ENCODE assay signal across 9 cellular contexts in genomic region chr4:48003568-48003967, GRCh38. TPM values are rescaled to one million over a fixed set of nuclear protein-coding genes. Genes with fewer than 3 reads are reported as not detected.
DNase-seq lines count a peak whose midpoint lies in the region; ATAC-seq, FAIRE-seq and TF ChIP-seq lines count a peak whose summit lies in the region.
"Not testable (repeated sequence)": the region's sequence is repeated elsewhere in the genome, so short reads cannot be mapped to it uniquely, and the experiment has no call there.
"Had no signal": no experiment of that assay in that cellular context is flagged by ENCODE, and none has a peak within 500 bp of the region (broad histone marks: within the 10 kb centered on the region; RNA-seq: fewer than 3 reads in every experiment).

No MANE protein-coding gene starts in this region.

- CTCF ChIA-PET in OCI-LY7 (lab: Charles Lee; ENCODE audit: unreplicated experiment): not testable (repeated sequence)

- H3K4me2 ChIP-seq in Karpas-422 (ENCODE audit: low read depth, low read length, poor library complexity, severe bottlenecking); OCI-LY7 (ENCODE audit: low read length): not testable (repeated sequence)

- DNase-seq in DMS53 treated with DMSO at 0.1 percent for 48 hours (lab: John Stamatoyannopoulos, UW; ENCODE audit: unreplicated experiment): peak; percentile 78
- peak; percentile 61 for DNase-seq in Karpas-422
- peak; percentile 39 for DNase-seq in OCI-LY7 (ENCODE audit: low spot score)
- peak; percentile 55 to 64 for DNase-seq in activated CD4-positive, alpha-beta T cell treated with anti-CD3 and anti-CD28 coated beads, Interleukin-2, amount 50 U/mL, for 48 hours
- peak in 1 of 2 donors; percentile 50 for DNase-seq in cardiac muscle cell (ENCODE audit: low read depth in 1 of 2, low spot score in 1 of 2)
- DNase-seq in pancreas: peak in 4 of 6 donors; percentile 22 to 37 (median 32)
- DNase-seq in thoracic aorta (ENCODE audit: low spot score): not testable (repeated sequence)

- peak; percentile 71 for TF ChIP-seq CTCF in OCI-LY7 (conservative IDR thresholded peaks at IDR 0.05; ENCODE audit: low read length)
- TF ChIP-seq CTCF in brain (conservative IDR thresholded peaks at IDR 0.05): peak; percentile 45 to 46
- peak; percentile 59 for TF ChIP-seq CTCF in cardiac muscle cell (IDR thresholded peaks at IDR 0.05; ENCODE audit: low read depth, low read length)
- peak in 2 of 4 donors; percentile 7 to 28 for TF ChIP-seq CTCF in pancreas (IDR thresholded peaks at IDR 0.05)
- TF ChIP-seq CTCF in thoracic aorta (IDR thresholded peaks at IDR 0.05): peak; percentile 50

- H3K27me3 ChIP-seq in Karpas-422 (ENCODE audit: low read length); cardiac muscle cell; pancreas; thoracic aorta (replicated peaks; ENCODE audit: insufficient read depth): not testable (repeated sequence)

- FAIRE-seq in pancreas (lab: Jason Lieb, UNC): not testable (repeated sequence)

- H3K9me2 ChIP-seq in Karpas-422 (replicated peaks; ENCODE audit: insufficient read depth, low read length); OCI-LY7 (ENCODE audit: insufficient read depth, low read length): not testable (repeated sequence)

- not testable (repeated sequence) for H4K20me1 ChIP-seq in Karpas-422 (ENCODE audit: insufficient read depth, low read depth, low read length); OCI-LY7 (ENCODE audit: insufficient read depth, low read length)

- not testable (repeated sequence) for H3K4me1 ChIP-seq in Karpas-422 (ENCODE audit: low read length); OCI-LY7 (ENCODE audit: insufficient read depth, low read length, poor library complexity, severe bottlenecking); cardiac muscle cell (ENCODE audit: low read depth); pancreas; thoracic aorta (ENCODE audit: control insufficient read depth in 1 of 2, low read depth in 2 of 2)

- not testable (repeated sequence) for H2AFZ ChIP-seq in Karpas-422 (ENCODE audit: low read length); OCI-LY7 (ENCODE audit: low read length)

- not testable (repeated sequence) for H3K9me3 ChIP-seq in Karpas-422 (ENCODE audit: low read length); cardiac muscle cell (ENCODE audit: low read depth); pancreas; thoracic aorta
- H3K9me3 ChIP-seq in OCI-LY7 (ENCODE audit: low read length): peaks cover 34% of the 10 kb centered on the region

- BruUV-seq in OCI-LY7 (replicated peaks; lab: Mats Ljungman, UMichigan): not testable (repeated sequence)

- H3K27me3 Mint-ChIP-seq in brain: not testable (repeated sequence)

- not testable (repeated sequence) for H3K79me2 ChIP-seq in Karpas-422 (ENCODE audit: low read length); OCI-LY7 (ENCODE audit: insufficient read depth, low read depth, low read length)

- not testable (repeated sequence) for H3K27ac Mint-ChIP-seq in brain

- POLR2A ChIA-PET in OCI-LY7 (lab: Charles Lee): not testable (repeated sequence)

- 57 to 62% methylated on average over 2 of the region's 2 CpGs for WGBS in pancreas, 2 donors

- not testable (repeated sequence) for H3K27ac ChIP-seq in Karpas-422 (ENCODE audit: low read length); OCI-LY7 (ENCODE audit: low read depth, low read length, poor library complexity, severe bottlenecking); cardiac muscle cell; pancreas; thoracic aorta

- not testable (repeated sequence) for H3K36me3 Mint-ChIP-seq in brain

- H3K9me3 Mint-ChIP-seq in brain: peaks cover 11 to 40% (median 26%) of the 10 kb centered on the region in 5 experiments

- H3K4me3 ChIP-seq in Karpas-422 (ENCODE audit: low read length); OCI-LY7 (ENCODE audit: low read depth, low read length, poor library complexity, severe bottlenecking); cardiac muscle cell; pancreas; thoracic aorta: not testable (repeated sequence)

- H3K36me3 ChIP-seq in Karpas-422 (ENCODE audit: insufficient read depth, low read length); OCI-LY7 (ENCODE audit: insufficient read depth, low read length); cardiac muscle cell; pancreas; thoracic aorta: not testable (repeated sequence)

- H3K4me3 Mint-ChIP-seq in brain: not testable (repeated sequence)

- intact Hi-C loops in OCI-LY7 (cut with micrococcal nuclease; ENCODE audit: unreplicated experiment): loop anchor here (1.0 kb wide), 1 partner anchor 84 kb away; no protein-coding TSS in a partner anchor
- intact Hi-C loops in pancreas (cut with DNase I): not testable (repeated sequence)

- not testable (repeated sequence) for H3K9ac ChIP-seq in Karpas-422 (ENCODE audit: low read length)

- H3K4me1 Mint-ChIP-seq in brain: not testable (repeated sequence)

- ATAC-seq in pancreas; thoracic aorta (ENCODE audit: insufficient number of reproducible peaks, low FRiP score, low read depth): not testable (repeated sequence)

RNA-seq across cellular contexts. Expression of gene CNGA1, which starts 12.9 kb away (rescaled TPM):
- total RNA-seq in Karpas-422 (2014; rRNA removed; shearing (Covaris generic); ENCODE audit: low replicate concordance): not detected in 2 replicates
- not detected in 2 replicates for total RNA-seq in OCI-LY7 (2014; rRNA removed; shearing (Covaris generic))
- total RNA-seq in OCI-LY7 (2022) (not detected in 2 replicates), cardiac muscle cell (1.9 TPM in 1 of 2 replicates, not detected in the other), pancreas (1 to 10 TPM in 3 of 6 donors, under 1 TPM in 3; 0.67 to 3.2 (median 1.3) TPM), thoracic aorta (under 1 TPM in 1 of 2 donors, not detected in 1; 0.28 TPM)
- polyA plus RNA-seq in brain (ENCODE audit: insufficient read depth, low read depth, low replicate concordance) (not detected), cardiac muscle cell (0.54 and 2.2 TPM in 2 replicates), pancreas (1 to 10 TPM in 1 of 2 donors, under 1 TPM in 1; 0.99 to 2.1 TPM)
- total RNA-seq: occipital lobe had no signal

RNA-seq across cellular contexts. Expression of gene NIPAL1, which starts 13.0 kb away (rescaled TPM):
- 0.89 and 3.0 TPM in 2 replicates for total RNA-seq in Karpas-422 (2014; rRNA removed; shearing (Covaris generic); ENCODE audit: low replicate concordance)
- 0.28 and 1.1 TPM in 2 replicates for total RNA-seq in OCI-LY7 (2014; rRNA removed; shearing (Covaris generic))
- total RNA-seq in OCI-LY7 (2022) (1.7 and 1.9 TPM in 2 replicates), cardiac muscle cell (3.6 and 8.5 TPM in 2 replicates), pancreas (1 to 10 TPM; 2.2 to 4.4 (median 2.5) TPM), thoracic aorta (1 to 10 TPM in 1 of 2 donors, under 1 TPM in 1; 0.68 to 2.4 TPM)
- polyA plus RNA-seq in brain (ENCODE audit: insufficient read depth, low read depth, low replicate concordance) (1.7 TPM), cardiac muscle cell (2.1 and 5.5 TPM in 2 replicates), pancreas (1 to 10 TPM in 1 of 2 donors, under 1 TPM in 1; 0.96 to 1.3 TPM)
